24 cellular contexts compared by ENCODE assay signal in the genomic region with DNA sequence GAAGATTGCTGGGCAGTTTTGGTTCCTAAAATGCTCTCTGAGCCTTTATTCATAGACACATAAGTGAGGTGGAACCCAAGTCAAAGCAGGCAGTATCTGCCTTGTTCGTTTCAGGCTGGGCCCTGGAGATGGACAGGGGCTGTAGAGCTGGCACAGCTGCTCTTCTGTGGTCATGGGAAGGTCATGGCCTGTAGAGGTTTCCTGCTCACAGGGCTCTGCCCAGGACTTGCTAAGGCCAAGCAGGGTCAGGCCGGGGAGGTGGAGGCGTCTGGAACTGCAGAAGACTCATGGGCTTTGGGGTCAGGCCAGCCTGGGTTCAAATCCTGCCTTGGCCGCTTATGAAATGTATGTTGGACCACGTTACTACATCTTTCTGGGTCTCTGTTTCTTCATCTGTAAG. TPM values are rescaled to one million over a fixed set of nuclear protein-coding genes. Genes with fewer than 3 reads are reported as not detected.
"Had no signal": no experiment of that assay in that cellular context is flagged by ENCODE, and none has a peak within 500 bp of the region (broad histone marks: within the 10 kb centered on the region; RNA-seq: fewer than 3 reads in every experiment).

No MANE protein-coding gene starts in this region.

- H3K4me2 ChIP-seq: KMS-11 had no signal

- H3K27ac ChIP-seq: KMS-11, RWPE1, SJSA1, SK-N-MC had no signal

- H3K9me3 ChIP-seq: MG63, SJSA1 had no signal

- H3K27me3 ChIP-seq: MG63 had no signal

- H3K9ac ChIP-seq: KMS-11 had no signal

- DNase-seq: Kasumi-1; MG63; NCI-H1092 treated with DMSO at 0.1 percent for 48 hours; NCI-H1436; NCI-H187; NCI-H2029; NCI-H2081 treated with DMSO at 0.1 percent for 48 hours; NCI-H2171; NCI-H226; NCI-H446; NCI-H510A; NCI-H524 treated with DMSO at 0.1 percent for 48 hours; NCI-H774; NK-92 treated with Interleukin-12 subunit alpha and Interleukin-12 subunit beta, amount 100 ng/mL, for 24 hours; PC-3; SHP77 treated with DMSO at 0.1 percent for 48 hours had no signal

- H3K4me3 ChIP-seq: K562, MG63, SJSA1, SK-N-MC had no signal

- H3K4me1 ChIP-seq: SJSA1 had no signal

- ATAC-seq: HepG2, K562, Panc1, PC-3 had no signal

- H3K36me3 ChIP-seq: MG63, SJSA1 had no signal

RNA-seq across cellular contexts. Expression of gene IRX5, which starts 50.2 kb away (rescaled TPM):
- total RNA-seq: HepG2 had no signal
- polyA plus RNA-seq: HepG2, IgD-negative memory B cell had no signal
